ENCODE assay signal across 8 cellular contexts in genomic region chr15:43903864-43904290, GRCh38.
DNase-seq lines count a peak whose midpoint lies in the region; ATAC-seq and TF ChIP-seq lines count a peak whose summit lies in the region.

No MANE protein-coding gene starts in this region.

- intact Hi-C loops in gastrocnemius medialis (cut with DNase I; ENCODE audit: low total_unique reads), result loop anchor here (2.0 kb wide), 1 partner anchor 163 kb away; no protein-coding TSS in a partner anchor

- H3K9me3 ChIP-seq in Loucy (ENCODE audit: insufficient read depth, low read depth, low read length) (no peaks in the 10 kb centered on the region), right atrium auricular region (no peaks in the 10 kb centered on the region), gastrocnemius medialis (no peaks in the 10 kb centered on the region)

- H3K9me2 ChIP-seq in Loucy (replicated peaks; ENCODE audit: low read depth, low read length), result no peaks in the 10 kb centered on the region

- H4K20me1 ChIP-seq in Loucy (ENCODE audit: insufficient read depth, low read length, poor library complexity, severe bottlenecking), result no peaks in the 10 kb centered on the region

- in situ Hi-C loops in gastrocnemius medialis (cut with MboI; ENCODE audit: low sequenced_read_pairs in 4 of 4), result loop anchor here in 2 of 4 donors (10.0 kb wide), 1 partner anchor 161 kb away; no protein-coding TSS in a partner anchor

- peak overlapping the region; percentile 81 for H2AFZ ChIP-seq in Loucy (ENCODE audit: low read length)

- ATAC-seq in gastrocnemius medialis (no peak), GM21619 (IDR thresholded peaks at IDR 0.05; ENCODE audit: unreplicated experiment) (no peak)

- H3F3A ChIP-seq in Loucy (ENCODE audit: low read depth), result no peaks in the 10 kb centered on the region

- no peak for TF ChIP-seq POLR2A in gastrocnemius medialis (IDR thresholded peaks at IDR 0.05)

- peak overlapping the region; percentile 35 for H3K4me2 ChIP-seq in Loucy (ENCODE audit: low read depth, low read length, poor library complexity, severe bottlenecking)

- no peaks in the 10 kb centered on the region for H3K36me3 ChIP-seq in Loucy (ENCODE audit: insufficient read depth, low read length)
- no peaks in the 10 kb centered on the region for H3K36me3 ChIP-seq in right atrium auricular region
- H3K36me3 ChIP-seq in gastrocnemius medialis, result no peaks in the 10 kb centered on the region

- H3K4me3 ChIP-seq in Loucy (ENCODE audit: low read length, poor library complexity, severe bottlenecking) (no peak overlapping the region), right atrium auricular region (no peak overlapping the region), gastrocnemius medialis (no peak overlapping the region)

- TF ChIP-seq CTCF in Loucy (conservative IDR thresholded peaks at IDR 0.05; ENCODE audit: low read length), result peak; percentile 96
- TF ChIP-seq CTCF in right atrium auricular region (IDR thresholded peaks at IDR 0.05), result peak; percentile 85 to 94
- peak; percentile 22 to 63 (median 53) for TF ChIP-seq CTCF in gastrocnemius medialis (IDR thresholded peaks at IDR 0.05 in 4 of 5, conservative IDR thresholded peaks at IDR 0.05 in 1 of 5)

- H3K27me3 ChIP-seq in Loucy (ENCODE audit: insufficient read depth, low read length, poor library complexity, severe bottlenecking) (no peaks in the 10 kb centered on the region), right atrium auricular region (no peaks in the 10 kb centered on the region), gastrocnemius medialis (no peaks in the 10 kb centered on the region)

- no peak overlapping the region for H3K9ac ChIP-seq in Loucy (ENCODE audit: low read depth, low read length, poor library complexity, severe bottlenecking)

- peak; percentile 86 for DNase-seq in DMS 273 (lab: John Stamatoyannopoulos, UW; ENCODE audit: unreplicated experiment)
- DNase-seq in DMS 273 treated with DMSO at 0.1 percent for 48 hours (lab: John Stamatoyannopoulos, UW), result no peak
- peak in 4 of 5 donors; percentile 27 to 43 (median 39) for DNase-seq in T-helper 1 cell
- DNase-seq in amniotic epithelial cell (ENCODE audit: low read depth), result peak; percentile 50
- no peak for DNase-seq in right atrium auricular region (ENCODE audit: low spot score)
- DNase-seq in gastrocnemius medialis, result no peak

- no peaks in the 10 kb centered on the region for H3K79me2 ChIP-seq in Loucy (ENCODE audit: insufficient read depth, low read length)

- H3K4me1 ChIP-seq in Loucy (ENCODE audit: insufficient read depth, low read length, poor library complexity, severe bottlenecking) (peaks cover 5% of the 10 kb centered on the region), right atrium auricular region (peaks cover 0 to 10% of the 10 kb centered on the region in 2 donors), gastrocnemius medialis (no peaks in the 10 kb centered on the region)

- H3K27ac ChIP-seq in right atrium auricular region (no peak overlapping the region), gastrocnemius medialis (no peak overlapping the region)

Comparison
In these comparisons a context has a peak if more than half of its experiments do, and no peak if none do; other contexts are left out.
1. DNase-seq: peak in DMS 273 (single experiment), T-helper 1 cell (4 of 5) and amniotic epithelial cell (single experiment); none in DMS 273 treated with DMSO at 0.1 percent for 48 hours (single experiment), right atrium auricular region (single experiment) and gastrocnemius medialis (0 of 2).
2. Peak in every context shown above with its lines, with median percentiles within 50 percentile points of each other: CTCF ChIP-seq.